ENCODE assay signal across 8 cellular contexts in the genomic region with DNA sequence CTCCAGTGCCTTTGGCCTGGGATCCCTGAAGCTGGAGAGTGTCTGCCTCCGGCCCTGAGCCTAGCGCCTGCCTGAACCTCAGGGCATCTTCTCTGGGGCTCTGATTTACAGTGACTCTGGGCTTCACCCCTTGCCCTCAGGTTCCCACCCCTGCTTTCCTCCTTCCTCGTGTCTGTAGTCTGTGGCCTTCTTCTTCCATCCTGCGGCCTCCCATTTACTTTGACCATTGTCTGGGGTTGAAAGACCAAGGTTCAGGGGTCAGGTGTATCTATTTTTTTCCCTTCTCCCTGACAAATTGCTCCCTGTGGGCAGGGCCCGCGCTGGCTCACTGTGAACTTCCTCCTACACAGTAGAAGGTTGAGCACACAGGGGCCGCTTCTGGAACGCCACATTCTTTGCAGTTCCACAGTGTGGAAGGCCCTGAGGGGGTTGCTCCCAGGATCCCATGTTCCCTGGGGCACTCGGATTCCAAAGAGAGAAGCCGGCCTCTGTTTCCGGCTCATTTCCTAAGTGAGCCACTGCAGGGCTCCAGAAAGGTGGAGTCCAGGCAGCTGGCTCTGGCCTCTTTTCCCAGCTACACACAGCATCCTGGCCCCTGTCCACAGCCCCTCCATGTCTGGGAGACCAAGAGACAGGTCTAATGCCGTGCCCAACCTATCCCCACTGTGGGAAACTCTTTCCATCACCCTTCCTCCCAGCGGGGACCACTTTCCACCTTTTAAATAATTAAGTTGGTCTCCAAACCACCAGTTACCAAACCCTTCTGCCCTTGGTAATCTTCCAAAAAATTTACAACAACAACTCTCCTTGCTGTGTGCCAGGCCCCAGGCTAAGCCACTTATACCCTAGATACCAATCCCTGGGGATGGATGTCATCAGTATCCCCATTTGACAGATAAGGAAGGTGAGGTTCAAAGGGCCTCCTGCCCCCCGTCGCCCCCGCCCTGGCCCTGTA.
A peak's percentile ranks its signal among the peaks of the same experiment; 100 is the strongest.
DNase-seq lines count a peak whose midpoint lies in the region; ATAC-seq and TF ChIP-seq lines count a peak whose summit lies in the region.

No MANE protein-coding gene starts in this region.

- H3K27me3 ChIP-seq in Peyer's patch = no peaks in the 10 kb centered on the region
- H3K27me3 ChIP-seq in heart right ventricle = no peaks in the 10 kb centered on the region

- peak overlapping the region; percentile 6 to 81 (median 76) for H3K27ac ChIP-seq in Peyer's patch
- H3K27ac ChIP-seq in heart right ventricle = peak overlapping the region in 9 of 10 donors; percentile 24 to 95 (median 85)

- no peaks in the 10 kb centered on the region for H3K9me3 ChIP-seq in Peyer's patch
- no peaks in the 10 kb centered on the region for H3K9me3 ChIP-seq in heart right ventricle
- no peaks in the 10 kb centered on the region for H3K9me3 ChIP-seq in mucosa of descending colon

- ATAC-seq in heart right ventricle = peak in 1 of 8 donors; percentile 6
- ATAC-seq in mucosa of descending colon = no peak
- no peak for ATAC-seq in GM21825 (IDR thresholded peaks at IDR 0.05; ENCODE audit: unreplicated experiment)

- H3K36me3 ChIP-seq in Peyer's patch = no peaks in the 10 kb centered on the region
- no peaks in the 10 kb centered on the region for H3K36me3 ChIP-seq in heart right ventricle
- H3K36me3 ChIP-seq in mucosa of descending colon (ENCODE audit: low read depth) = no peaks in the 10 kb centered on the region

- intact Hi-C loops in heart right ventricle (cut with DNase I) = loop anchor here in 3 of 10 donors (5.0 to 10.0 kb wide), 2 partner anchors 61 to 134 kb away; no protein-coding TSS in a partner anchor
- intact Hi-C loops in posterior vena cava (cut with DNase I) = loop anchor here in 1 of 2 donors (5.0 kb wide), 1 partner anchor 131 kb away; no protein-coding TSS in a partner anchor
- intact Hi-C loops in mucosa of descending colon (cut with DNase I, micrococcal nuclease) = no loop called here

- TF ChIP-seq CTCF in Peyer's patch (IDR thresholded peaks at IDR 0.05) (no peak), heart right ventricle (IDR thresholded peaks at IDR 0.05) (no peak), mucosa of descending colon (IDR thresholded peaks at IDR 0.05) (no peak)

- peaks cover 0 to 42% (median 12%) of the 10 kb centered on the region in 4 donors for H3K4me1 ChIP-seq in Peyer's patch
- H3K4me1 ChIP-seq in heart right ventricle = peaks cover 29 to 86% (median 61%) of the 10 kb centered on the region in 9 donors
- H3K4me1 ChIP-seq in mucosa of descending colon (ENCODE audit: low read depth) = peaks cover 11% of the 10 kb centered on the region

- TF ChIP-seq POLR2A in Peyer's patch (IDR thresholded peaks at IDR 0.05) = no peak

- DNase-seq in D341Med (ENCODE audit: low spot score) = peak; percentile 24
- DNase-seq in Peyer's patch = peak in 2 of 3 donors; percentile 12 to 44
- no peak for DNase-seq in heart right ventricle
- peak; percentile 63 for DNase-seq in posterior vena cava (ENCODE audit: low spot score)
- no peak for DNase-seq in mucosa of descending colon
- no peak for DNase-seq in activated CD4-positive, alpha-beta T cell treated with anti-CD3 and anti-CD28 coated beads for 4 hours
- DNase-seq in HuH-7.5 (ENCODE audit: low spot score) = no peak

- 72 to 80% methylated on average over 16 of the region's 16 CpGs for WGBS in heart right ventricle, 2 donors

- H3K4me3 ChIP-seq in Peyer's patch = no peak overlapping the region
- H3K4me3 ChIP-seq in heart right ventricle = no peak overlapping the region
- H3K4me3 ChIP-seq in mucosa of descending colon = no peak overlapping the region

Comparison
In these comparisons a context has a peak if more than half of its experiments do, and no peak if none do; other contexts are left out.
1. DNase-seq: peak in D341Med (single experiment), Peyer's patch (2 of 3) and posterior vena cava (single experiment); none in heart right ventricle (0 of 2), mucosa of descending colon (0 of 3), activated CD4-positive, alpha-beta T cell treated with anti-CD3 and anti-CD28 coated beads for 4 hours (0 of 2) and HuH-7.5 (single experiment).